Comparison of ENCODE assay signal across 8 cellular contexts in the genomic region with DNA sequence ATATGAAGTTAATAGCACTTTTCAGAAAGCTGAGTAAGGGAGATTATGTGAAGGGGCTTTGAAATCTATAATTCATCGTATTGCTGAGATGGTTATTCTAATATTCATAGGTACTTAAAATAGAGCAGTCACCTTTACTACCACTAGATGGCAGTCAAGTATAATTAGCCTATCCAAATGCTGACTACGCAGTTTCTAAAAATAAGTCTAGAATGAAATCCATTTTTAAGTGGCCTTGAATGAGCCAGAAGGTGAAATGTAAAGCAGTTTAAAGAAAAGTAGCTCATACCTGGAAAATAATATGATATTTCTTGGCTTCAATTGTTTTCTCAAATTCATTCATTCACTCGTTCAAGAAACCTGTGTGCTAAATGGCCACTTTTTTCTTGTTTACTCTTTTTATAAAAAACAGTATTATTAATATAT.
A peak's percentile ranks its signal among the peaks of the same experiment; 100 is the strongest.
DNase-seq lines count a peak whose midpoint lies in the region; ATAC-seq and TF ChIP-seq lines count a peak whose summit lies in the region.

No MANE protein-coding gene starts in this region.

- no peak for TF ChIP-seq POLR2A in erythroblast (IDR thresholded peaks at IDR 0.05; ENCODE audit: low read length)

- H3K27me3 ChIP-seq in CD4-positive, CD25-positive, alpha-beta regulatory T cell (ENCODE audit: control insufficient read depth, insufficient read depth, low read length) = no peaks in the 10 kb centered on the region

- H3K36me3 ChIP-seq in CD4-positive, CD25-positive, alpha-beta regulatory T cell (ENCODE audit: control insufficient read depth, insufficient read depth, low read length) = no peaks in the 10 kb centered on the region

- H3K4me3 Mint-ChIP-seq in CD4-positive, CD25-positive, alpha-beta regulatory T cell = no peak overlapping the region
- H3K4me3 Mint-ChIP-seq in nephron progenitor cell = no peak overlapping the region

- H3K9me3 ChIP-seq in CD4-positive, CD25-positive, alpha-beta regulatory T cell (ENCODE audit: control insufficient read depth in 2 of 2, low read length in 2 of 2) = no peaks in the 10 kb centered on the region

- H3K27ac ChIP-seq in CD4-positive, CD25-positive, alpha-beta regulatory T cell (ENCODE audit: insufficient read depth, low read length, poor library complexity, severe bottlenecking) = no peak overlapping the region

- TF ChIP-seq CTCF in nephron progenitor cell (IDR thresholded peaks at IDR 0.05) = peak; percentile 92

- H3K27ac Mint-ChIP-seq in CD4-positive, CD25-positive, alpha-beta regulatory T cell = no peak overlapping the region
- no peak overlapping the region for H3K27ac Mint-ChIP-seq in nephron progenitor cell

- no peaks in the 10 kb centered on the region for H3K4me1 Mint-ChIP-seq in CD4-positive, CD25-positive, alpha-beta regulatory T cell
- no peaks in the 10 kb centered on the region for H3K4me1 Mint-ChIP-seq in nephron progenitor cell

- H3K4me3 ChIP-seq in CD4-positive, CD25-positive, alpha-beta regulatory T cell (ENCODE audit: low read depth, low read length) = no peak overlapping the region

- peak in 2 of 3 donors; percentile 56 to 62 for DNase-seq in CD4-positive, CD25-positive, alpha-beta regulatory T cell
- peak; percentile 83 for DNase-seq in RKO (ENCODE audit: low spot score)
- peak; percentile 55 to 69 for DNase-seq in erythroblast (lab: John Stamatoyannopoulos, UW)
- DNase-seq in nephron progenitor cell = no peak
- DNase-seq in activated CD4-positive, alpha-beta T cell treated with anti-CD3 and anti-CD28 coated beads, Interleukin-2, amount 50 U/mL, for 4 hours = no peak

- peaks cover 12% of the 10 kb centered on the region for H3K27me3 Mint-ChIP-seq in CD4-positive, CD25-positive, alpha-beta regulatory T cell
- H3K27me3 Mint-ChIP-seq in nephron progenitor cell (ENCODE audit: low read depth, poor library complexity) = peaks cover 20% of the 10 kb centered on the region

- H3K4me1 ChIP-seq in CD4-positive, CD25-positive, alpha-beta regulatory T cell (ENCODE audit: control insufficient read depth, insufficient read depth, low read length, poor library complexity, severe bottlenecking) = no peaks in the 10 kb centered on the region

- no peaks in the 10 kb centered on the region for H3K36me3 Mint-ChIP-seq in CD4-positive, CD25-positive, alpha-beta regulatory T cell
- H3K36me3 Mint-ChIP-seq in nephron progenitor cell (ENCODE audit: low read depth) = no peaks in the 10 kb centered on the region

- no peaks in the 10 kb centered on the region for H3K9me3 Mint-ChIP-seq in CD4-positive, CD25-positive, alpha-beta regulatory T cell
- H3K9me3 Mint-ChIP-seq in nephron progenitor cell = no peaks in the 10 kb centered on the region

- ATAC-seq in CD4-positive, CD25-positive, alpha-beta regulatory T cell (ENCODE audit: low read depth in 2 of 2) = peak; percentile 42 to 58
- peak; percentile 85 for ATAC-seq in GM18861 (IDR thresholded peaks at IDR 0.05; ENCODE audit: unreplicated experiment)
- ATAC-seq in HG03432 (IDR thresholded peaks at IDR 0.05; ENCODE audit: unreplicated experiment) = peak; percentile 80
- ATAC-seq in GM21737 (IDR thresholded peaks at IDR 0.05; ENCODE audit: unreplicated experiment) = no peak

Comparison
In these comparisons a context has a peak if more than half of its experiments do, and no peak if none do; other contexts are left out.
1. DNase-seq: peak in CD4-positive, CD25-positive, alpha-beta regulatory T cell (2 of 3), RKO (single experiment) and erythroblast (2 of 2); none in nephron progenitor cell (single experiment) and activated CD4-positive, alpha-beta T cell treated with anti-CD3 and anti-CD28 coated beads, Interleukin-2, amount 50 U/mL, for 4 hours (0 of 2).